18 cellular contexts compared by ENCODE assay signal in the genomic region with DNA sequence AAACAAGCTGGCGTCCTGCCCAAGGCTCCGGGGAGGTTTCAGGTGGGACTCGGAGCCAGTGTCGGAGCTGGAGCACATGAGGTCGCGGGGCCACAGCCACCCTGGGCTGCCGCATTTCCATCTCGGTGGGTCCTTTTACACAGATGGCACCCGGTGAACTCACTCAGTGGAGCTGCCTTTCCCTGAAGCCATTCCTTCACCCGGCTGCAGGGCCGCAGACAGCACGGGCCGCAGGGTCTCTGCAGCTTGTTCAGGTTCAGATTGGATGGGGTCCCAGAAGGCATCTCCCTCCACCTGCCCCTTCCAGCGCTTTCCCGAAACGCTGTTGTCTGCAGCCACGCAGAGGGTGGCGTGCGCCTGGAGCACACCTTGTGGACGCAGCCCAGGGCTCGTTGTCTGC. TPM values are rescaled to one million over a fixed set of nuclear protein-coding genes. Genes with fewer than 3 reads are reported as not detected.
DNase-seq lines count a peak whose midpoint lies in the region; ATAC-seq and TF ChIP-seq lines count a peak whose summit lies in the region.
"Had no signal": no experiment of that assay in that cellular context is flagged by ENCODE, and none has a peak within 500 bp of the region (broad histone marks: within the 10 kb centered on the region; RNA-seq: fewer than 3 reads in every experiment).

No MANE protein-coding gene starts in this region.

- H3K9me3 ChIP-seq in left ventricle myocardium inferior (replicated peaks) (no peaks in the 10 kb centered on the region), right atrium auricular region (no peaks in the 10 kb centered on the region), HEK293 (ENCODE audit: control insufficient read depth, insufficient read depth, low read depth, low read length) (no peaks in the 10 kb centered on the region)

- H3K27ac ChIP-seq in left ventricle myocardium inferior (replicated peaks), result peak overlapping the region; percentile 91
- H3K27ac ChIP-seq in right atrium auricular region, result peak overlapping the region in 1 of 2 donors; percentile 22
- no peak overlapping the region for H3K27ac ChIP-seq in HEK293 (ENCODE audit: extremely low read depth, low read depth, low read length)
- H3K27ac ChIP-seq in layer of hippocampus (ENCODE audit: low read depth, low read length), result peak overlapping the region; percentile 62
- H3K27ac ChIP-seq: BLaER1, GM23248 had no signal

- no peak overlapping the region for H3K27ac Mint-ChIP-seq in mesothelial cell of epicardium
- H3K27ac Mint-ChIP-seq: CD4-positive, alpha-beta memory T cell; HFFc6; IgD-negative memory B cell had no signal

- peaks cover 84% of the 10 kb centered on the region for H3K4me1 ChIP-seq in left ventricle myocardium inferior
- H3K4me1 ChIP-seq in right atrium auricular region, result peaks cover 0 to 52% of the 10 kb centered on the region in 2 donors
- no peaks in the 10 kb centered on the region for H3K4me1 ChIP-seq in HEK293 (ENCODE audit: control insufficient read depth, insufficient read depth, low read length)
- H3K4me1 ChIP-seq: BLaER1 had no signal

- TF ChIP-seq CTCF in left ventricle myocardium inferior (IDR thresholded peaks at IDR 0.05; ENCODE audit: borderline replicate concordance), result no peak
- no peak for TF ChIP-seq CTCF in right atrium auricular region (IDR thresholded peaks at IDR 0.05)
- TF ChIP-seq CTCF in HEK293 (tag by site-specific recombination; IDR thresholded peaks at IDR 0.05), result no peak
- no peak for TF ChIP-seq CTCF in mesothelial cell of epicardium (IDR thresholded peaks at IDR 0.05; ENCODE audit: unreplicated experiment)

- H3K4me3 ChIP-seq in left ventricle myocardium inferior (no peak overlapping the region), right atrium auricular region (no peak overlapping the region), HEK293 (ENCODE audit: low read depth, low read length) (no peak overlapping the region)
- H3K4me3 ChIP-seq: BLaER1, GM23248 had no signal

- intact Hi-C loops in left ventricle myocardium inferior (cut with micrococcal nuclease), result no loop called here

- H3K9me3 Mint-ChIP-seq in mesothelial cell of epicardium, result peaks cover 6% of the 10 kb centered on the region
- H3K9me3 Mint-ChIP-seq: CD4-positive, alpha-beta memory T cell had no signal

- H3K27me3 ChIP-seq in left ventricle myocardium inferior (ENCODE audit: low read depth) (no peaks in the 10 kb centered on the region), right atrium auricular region (no peaks in the 10 kb centered on the region), layer of hippocampus (ENCODE audit: control insufficient read depth, insufficient read depth, low read length) (no peaks in the 10 kb centered on the region)

- no peak for ATAC-seq in HG03378 (IDR thresholded peaks at IDR 0.05; ENCODE audit: unreplicated experiment)

- H3K36me3 ChIP-seq in left ventricle myocardium inferior (peaks cover 4% of the 10 kb centered on the region), right atrium auricular region (no peaks in the 10 kb centered on the region), HEK293 (ENCODE audit: control insufficient read depth in 2 of 2, insufficient read depth in 1 of 2, low read length in 2 of 2) (no peaks in the 10 kb centered on the region)
- H3K36me3 ChIP-seq: BLaER1 had no signal

- no peaks in the 10 kb centered on the region for H3K4me1 Mint-ChIP-seq in mesothelial cell of epicardium
- H3K4me1 Mint-ChIP-seq: IgD-negative memory B cell had no signal

- no peaks in the 10 kb centered on the region for H3K36me3 Mint-ChIP-seq in mesothelial cell of epicardium
- H3K36me3 Mint-ChIP-seq: CD14-positive monocyte, IgD-negative memory B cell had no signal

- POLR2A ChIA-PET in HEK293 (lab: Yijun Ruan, JAX), result no interaction called here

- no peak overlapping the region for H3K4me3 Mint-ChIP-seq in mesothelial cell of epicardium
- H3K4me3 Mint-ChIP-seq: CD14-positive monocyte; CD4-positive, alpha-beta memory T cell; HFFc6; IgD-negative memory B cell had no signal

- no peak for DNase-seq in left ventricle myocardium inferior
- DNase-seq in right atrium auricular region (ENCODE audit: low spot score), result no peak
- no peak for DNase-seq in GM19240 (ENCODE audit: insufficient read length, low spot score)
- DNase-seq in mesothelial cell of epicardium (ENCODE audit: low spot score in 2 of 2, unreplicated experiment in 2 of 2), result no peak
- DNase-seq: 8988T; CD4-positive, alpha-beta memory T cell; DMS153; DMS79; GF-D8; GM23248; HCEC 1CT; HFFc6 had no signal

- peaks cover 9% of the 10 kb centered on the region for H3K27me3 Mint-ChIP-seq in mesothelial cell of epicardium (ENCODE audit: low read depth)
- H3K27me3 Mint-ChIP-seq: CD4-positive, alpha-beta memory T cell had no signal

- CTCF ChIA-PET in HEK293 (lab: Yijun Ruan, JAX), result no interaction called here

TF ChIP-seq in HEK293, 187 proteins besides CTCF, POLR2A, EP300 and RAD21:
- TF ChIP-seq ZNF23 (tag by site-specific recombination; IDR thresholded peaks at IDR 0.05; ENCODE audit: borderline replicate concordance), result no peak
- TF ChIP-seq, protein P1, sequence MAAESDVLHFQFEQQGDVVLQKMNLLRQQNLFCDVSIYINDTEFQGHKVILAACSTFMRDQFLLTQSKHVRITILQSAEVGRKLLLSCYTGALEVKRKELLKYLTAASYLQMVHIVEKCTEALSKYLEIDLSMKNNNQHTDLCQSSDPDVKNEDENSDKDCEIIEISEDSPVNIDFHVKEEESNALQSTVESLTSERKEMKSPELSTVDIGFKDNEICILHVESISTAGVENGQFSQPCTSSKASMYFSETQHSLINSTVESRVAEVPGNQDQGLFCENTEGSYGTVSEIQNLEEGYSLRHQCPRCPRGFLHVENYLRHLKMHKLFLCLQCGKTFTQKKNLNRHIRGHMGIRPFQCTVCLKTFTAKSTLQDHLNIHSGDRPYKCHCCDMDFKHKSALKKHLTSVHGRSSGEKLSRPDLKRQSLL (tag by site-specific recombination; IDR thresholded peaks at IDR 0.05), result 0 out of 2 replicates have a peak, but pooled peaks have one; percentile 19

RNA-seq across cellular contexts. Expression of a gene that starts 17.9 kb away (rescaled TPM):
- total RNA-seq in left ventricle myocardium inferior (41.2 TPM), right atrium auricular region (10 to 100 TPM; 17.1 to 21.6 TPM), mesothelial cell of epicardium (26.9 to 36.6 TPM (median 30.9 TPM) in 3 replicates)
- total RNA-seq: GM23248, HFFc6 had no signal
